8 cellular contexts compared by ENCODE assay signal in the genomic region with DNA sequence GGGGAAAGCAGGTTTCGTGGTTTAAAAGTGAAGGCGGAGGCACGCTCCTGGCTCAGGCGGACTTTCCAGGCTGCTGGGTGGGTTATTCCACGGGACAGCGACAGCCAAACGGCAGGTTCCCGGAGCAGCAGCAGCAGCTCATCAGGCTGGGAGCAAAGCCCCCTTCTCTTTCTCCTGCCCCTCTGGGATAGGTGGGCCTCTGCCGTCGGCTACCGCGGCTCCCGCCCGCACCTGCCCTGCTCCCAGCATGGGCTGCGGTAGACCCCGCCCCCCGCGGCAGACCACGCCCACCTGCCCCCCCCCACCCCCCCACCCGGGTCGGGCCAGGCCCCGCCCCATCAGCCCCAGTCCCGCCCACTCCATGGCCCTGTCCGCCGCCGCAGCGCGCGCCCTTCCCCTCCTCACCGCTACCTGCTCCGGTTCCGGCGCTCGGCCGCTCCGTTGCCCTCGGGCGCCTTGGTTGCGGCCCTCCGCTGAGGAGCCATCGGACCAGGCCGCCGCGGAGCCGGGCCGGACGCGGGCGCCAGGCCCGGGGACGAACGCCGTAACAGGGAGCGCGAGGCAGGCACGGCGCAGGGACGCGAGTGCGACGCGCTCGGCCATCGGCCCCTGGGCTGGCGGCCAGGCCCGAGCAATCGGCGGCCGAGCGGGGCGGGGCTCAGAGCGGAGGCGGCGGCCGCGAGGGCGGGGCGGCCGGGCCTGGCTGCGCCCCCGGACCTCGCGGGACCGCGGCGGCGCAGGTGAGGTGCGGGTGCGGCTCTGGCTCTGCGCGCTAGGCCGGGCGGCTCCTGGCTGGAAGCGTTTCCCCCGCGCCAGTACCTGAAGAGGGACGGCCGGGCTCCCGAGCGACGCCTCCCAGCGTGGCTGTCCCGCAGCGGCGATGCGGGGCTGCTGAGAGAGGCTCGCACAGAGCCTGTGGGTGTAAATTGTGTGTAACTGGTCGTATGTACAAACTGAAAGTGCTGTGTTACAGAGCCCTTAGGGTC. TPM values are rescaled to one million over a fixed set of nuclear protein-coding genes. Genes with fewer than 3 reads are reported as not detected.
DNase-seq lines count a peak whose midpoint lies in the region; ATAC-seq and TF ChIP-seq lines count a peak whose summit lies in the region.

Gene HEXD (plus strand): TSS at position 347 of the 986 bp plus-strand sequence. CDS start 1,453 bp downstream, outside the sequence.
A gene with protein sequence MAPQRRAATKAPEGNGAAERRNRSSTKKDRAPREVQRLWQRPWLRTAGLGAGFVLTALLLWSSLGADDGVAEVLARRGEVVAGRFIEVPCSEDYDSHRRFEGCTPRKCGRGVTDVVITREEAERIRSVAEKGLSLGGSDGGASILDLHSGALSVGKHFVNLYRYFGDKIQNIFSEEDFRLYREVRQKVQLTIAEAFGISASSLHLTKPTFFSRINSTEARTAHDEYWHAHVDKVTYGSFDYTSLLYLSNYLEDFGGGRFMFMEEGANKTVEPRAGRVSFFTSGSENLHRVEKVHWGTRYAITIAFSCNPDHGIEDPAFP (minus strand): TSS at position 586 of the 986 bp plus-strand sequence. CDS start 101 bp downstream, at position 485.

- POLR2A ChIA-PET in activated B cell treated with CpG ODN at 0.5 μM for 24 hours (lab: Charles Lee), result interaction anchor here (0.6 to 3.9 kb wide), 12 partner anchors 23 to 865 kb away, joined by 3 to 62 read pairs (median 5); partner anchors contain the start of genes CYBC1 and NARF

- H3K27me3 Mint-ChIP-seq in activated B cell treated with CpG ODN at 0.5 μM for 24 hours, result no peaks in the 10 kb centered on the region

- peak within 1 kb of the TSS; percentile 82 for H3K4me3 ChIP-seq in cardiac fibroblast (replicated peaks in 1 of 2; ENCODE audit: low read depth in 2 of 2, low read length in 2 of 2)

- H3K36me3 Mint-ChIP-seq in activated B cell treated with CpG ODN at 0.5 μM for 24 hours (ENCODE audit: low read depth), result peaks cover 46% of the 10 kb centered on the region

- intact Hi-C loops in activated B cell treated with CpG ODN at 0.5 μM for 24 hours (cut with micrococcal nuclease), result loop anchor here (1.0 to 5.0 kb wide), 7 partner anchors 17 to 279 kb away; partner anchors contain the start of genes CSNK1D, NARF and RAB40B

- H3K27ac Mint-ChIP-seq in activated B cell treated with CpG ODN at 0.5 μM for 24 hours, result peak within 1 kb of the TSS; percentile 69

- H3K4me3 Mint-ChIP-seq in activated B cell treated with CpG ODN at 0.5 μM for 24 hours, result peak within 1 kb of the TSS; percentile 83

- no peaks in the 10 kb centered on the region for H3K9me3 Mint-ChIP-seq in activated B cell treated with CpG ODN at 0.5 μM for 24 hours

- peak; percentile 99 for DNase-seq in AG08395 (ENCODE audit: low spot score)
- DNase-seq in NCI-H2171 treated with DMSO at 0.1 percent for 48 hours (lab: John Stamatoyannopoulos, UW), result peak; percentile 82
- peak; percentile 95 for DNase-seq in activated B cell treated with CpG ODN at 0.5 μM for 24 hours
- peak; percentile 71 to 81 for DNase-seq in cardiac fibroblast (ENCODE audit: low read depth in 2 of 2)
- peak; percentile 81 for DNase-seq in iris pigment epithelial cell (ENCODE audit: low read depth)
- peak; percentile 68 to 73 for DNase-seq in stimulated activated CD4-positive, alpha-beta T cell treated with anti-CD3 and anti-CD28 coated beads, Interleukin-12 subunit alpha, Interleukin-12 subunit beta, amount 100 ng/mL, for 24 hours (ENCODE audit: low read depth in 2 of 2)

- ATAC-seq in GM18873 (IDR thresholded peaks at IDR 0.05; ENCODE audit: low FRiP score, unreplicated experiment), result peak; percentile 66
- ATAC-seq in HG03108 (IDR thresholded peaks at IDR 0.05; ENCODE audit: unreplicated experiment), result peak; percentile 66
- ATAC-seq in activated B cell treated with CpG ODN at 0.5 μM for 24 hours (ENCODE audit: low read depth), result peak; percentile 87

- peaks cover 29% of the 10 kb centered on the region for H3K4me1 Mint-ChIP-seq in activated B cell treated with CpG ODN at 0.5 μM for 24 hours

- CTCF ChIA-PET in activated B cell treated with CpG ODN at 0.5 μM for 24 hours (lab: Charles Lee), result no interaction called here

- TF ChIP-seq CTCF in activated B cell treated with CpG ODN at 0.5 μM for 24 hours (IDR thresholded peaks at IDR 0.05), result no peak
- TF ChIP-seq CTCF in cardiac fibroblast (IDR thresholded peaks at IDR 0.05; ENCODE audit: low read depth, low read length), result no peak

RNA-seq across cellular contexts. Expression of gene HEXD, which starts in this region (rescaled TPM):
- 69.5 and 88.8 TPM in 2 replicates for total RNA-seq in activated B cell treated with CpG ODN at 0.5 μM for 24 hours

RNA-seq across cellular contexts. Expression of the second gene that starts in this region (rescaled TPM):
- 29.5 and 35.0 TPM in 2 replicates for total RNA-seq in activated B cell treated with CpG ODN at 0.5 μM for 24 hours

Comparison
In these comparisons a context has a peak if more than half of its experiments do, and no peak if none do; other contexts are left out.
1. Peak in every context shown above with its lines: DNase-seq, ATAC-seq and H3K4me3 ChIP-seq.